Comparison of ENCODE assay signal across 16 cellular contexts in the genomic region with DNA sequence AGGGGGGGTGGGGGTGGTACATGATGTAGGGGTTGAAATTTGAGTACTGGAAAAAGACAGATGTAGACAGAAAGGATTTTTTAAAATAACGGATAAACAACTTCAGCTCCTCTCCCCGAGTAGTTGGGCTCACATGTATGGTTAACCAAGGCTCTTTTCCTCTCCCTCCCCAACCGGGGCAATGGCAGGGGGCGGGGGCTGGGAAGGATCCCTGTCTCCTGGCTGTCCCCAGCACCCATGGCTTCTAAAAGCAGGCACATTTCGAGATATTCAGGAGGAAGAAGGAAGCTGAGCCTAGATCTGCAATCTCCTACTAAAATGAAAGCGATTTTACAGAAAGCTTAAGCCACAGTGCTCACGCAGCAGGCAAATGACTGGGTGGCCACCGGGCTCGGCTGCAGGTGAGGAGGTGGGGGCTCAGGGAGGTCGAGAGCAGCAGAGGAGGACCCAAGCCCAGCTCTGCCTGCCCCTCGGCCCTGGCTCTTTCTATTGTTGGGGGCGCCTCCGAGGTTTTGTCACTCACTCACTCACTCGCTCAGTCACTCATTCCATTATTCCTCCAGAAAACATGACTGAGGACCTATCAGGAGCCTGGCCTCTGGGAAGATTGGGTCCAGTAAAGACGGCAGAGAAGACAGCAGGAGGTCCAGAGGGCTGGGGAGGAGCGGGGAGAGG.
"Had no signal": no experiment of that assay in that cellular context is flagged by ENCODE, and none has a peak within 500 bp of the region (broad histone marks: within the 10 kb centered on the region; RNA-seq: fewer than 3 reads in every experiment).

No MANE protein-coding gene starts in this region.

- H3K4me3 Mint-ChIP-seq: activated B cell treated with CpG ODN at 0.5 μM for 24 hours; activated CD8-positive, alpha-beta T cell treated with anti-CD3 and anti-CD28 coated beads, Interleukin-2, amount 10 ng/mL, durations not matched to agents 7 days and 5 days; activated naive CD4-positive, alpha-beta T cell treated with anti-CD3 and anti-CD28 coated beads, Interleukin-2, amount 50 U/mL, for 24 hours; natural killer cell treated with Interleukin-12 subunit alpha and Interleukin-12 subunit beta and Interleukin-15 and Interleukin-18, amount 100 ng/mL, for 72 hours had no signal

- H3K27me3 ChIP-seq: adrenal gland, dorsolateral prefrontal cortex, sigmoid colon had no signal

- H3K9me3 Mint-ChIP-seq: activated B cell treated with CpG ODN at 0.5 μM for 24 hours; activated naive CD4-positive, alpha-beta T cell treated with anti-CD3 and anti-CD28 coated beads, Interleukin-2, amount 50 U/mL, for 24 hours; activated T-helper 2 cell treated with anti-CD3 and anti-CD28 coated beads, Interferon-gamma antibody, Interleukin-2, Interleukin-4, amounts not matched to agents 10 μg/mL and 5 μg/mL and 100 μg/mL, durations not matched to agents 14 hours and 24 hours and 36 hours; natural killer cell treated with Interleukin-12 subunit alpha and Interleukin-12 subunit beta and Interleukin-15 and Interleukin-18, amount 100 ng/mL, for 72 hours had no signal

- H3K4me3 ChIP-seq: adrenal gland, dorsolateral prefrontal cortex, sigmoid colon, thoracic aorta had no signal

- H3K27ac ChIP-seq: adrenal gland, dorsolateral prefrontal cortex, sigmoid colon, thoracic aorta had no signal

- H3K36me3 ChIP-seq: adrenal gland, sigmoid colon, thoracic aorta had no signal

- H3K9me3 ChIP-seq: adrenal gland, sigmoid colon, thoracic aorta had no signal

- H3K4me1 ChIP-seq: adrenal gland, sigmoid colon had no signal

- FAIRE-seq: endometrium, TTC549 had no signal

- H3K27ac Mint-ChIP-seq: activated B cell treated with CpG ODN at 0.5 μM for 24 hours; activated CD8-positive, alpha-beta T cell treated with anti-CD3 and anti-CD28 coated beads, Interleukin-2, amount 10 ng/mL, durations not matched to agents 7 days and 5 days; activated naive CD4-positive, alpha-beta T cell treated with anti-CD3 and anti-CD28 coated beads, Interleukin-2, amount 50 U/mL, for 24 hours; activated T-helper 2 cell treated with anti-CD3 and anti-CD28 coated beads, Interferon-gamma antibody, Interleukin-2, Interleukin-4, amounts not matched to agents 10 μg/mL and 5 μg/mL and 100 μg/mL, durations not matched to agents 14 hours and 24 hours and 36 hours; natural killer cell treated with Interleukin-12 subunit alpha and Interleukin-12 subunit beta and Interleukin-15 and Interleukin-18, amount 100 ng/mL, for 72 hours had no signal

- DNase-seq: activated B cell treated with CpG ODN at 0.5 μM for 24 hours; activated CD4-positive, alpha-beta T cell treated with anti-CD3 and anti-CD28 coated beads for 48 hours; activated CD8-positive, alpha-beta T cell treated with anti-CD3 and anti-CD28 coated beads, Interleukin-2, amount 10 ng/mL, durations not matched to agents 7 days and 5 days; activated T-cell treated with anti-CD3 and anti-CD28 coated beads for 4 hours; dorsolateral prefrontal cortex; mesendoderm; sigmoid colon; stimulated activated CD4-positive, alpha-beta T cell treated with anti-CD3 and anti-CD28 coated beads, Interleukin-1b, Interleukin-23, amount 100 ng/mL, for 48 hours; SW 1271 had no signal

- H3K27me3 Mint-ChIP-seq: activated B cell treated with CpG ODN at 0.5 μM for 24 hours had no signal

- H3K36me3 Mint-ChIP-seq: activated naive CD4-positive, alpha-beta T cell treated with anti-CD3 and anti-CD28 coated beads, Interleukin-2, amount 50 U/mL, for 24 hours; natural killer cell treated with Interleukin-12 subunit alpha and Interleukin-12 subunit beta and Interleukin-15 and Interleukin-18, amount 100 ng/mL, for 72 hours had no signal

- H3K4me1 Mint-ChIP-seq: activated B cell treated with CpG ODN at 0.5 μM for 24 hours; activated naive CD4-positive, alpha-beta T cell treated with anti-CD3 and anti-CD28 coated beads, Interleukin-2, amount 50 U/mL, for 24 hours had no signal
